Comparison of ENCODE assay signal across 9 cellular contexts in the genomic region with DNA sequence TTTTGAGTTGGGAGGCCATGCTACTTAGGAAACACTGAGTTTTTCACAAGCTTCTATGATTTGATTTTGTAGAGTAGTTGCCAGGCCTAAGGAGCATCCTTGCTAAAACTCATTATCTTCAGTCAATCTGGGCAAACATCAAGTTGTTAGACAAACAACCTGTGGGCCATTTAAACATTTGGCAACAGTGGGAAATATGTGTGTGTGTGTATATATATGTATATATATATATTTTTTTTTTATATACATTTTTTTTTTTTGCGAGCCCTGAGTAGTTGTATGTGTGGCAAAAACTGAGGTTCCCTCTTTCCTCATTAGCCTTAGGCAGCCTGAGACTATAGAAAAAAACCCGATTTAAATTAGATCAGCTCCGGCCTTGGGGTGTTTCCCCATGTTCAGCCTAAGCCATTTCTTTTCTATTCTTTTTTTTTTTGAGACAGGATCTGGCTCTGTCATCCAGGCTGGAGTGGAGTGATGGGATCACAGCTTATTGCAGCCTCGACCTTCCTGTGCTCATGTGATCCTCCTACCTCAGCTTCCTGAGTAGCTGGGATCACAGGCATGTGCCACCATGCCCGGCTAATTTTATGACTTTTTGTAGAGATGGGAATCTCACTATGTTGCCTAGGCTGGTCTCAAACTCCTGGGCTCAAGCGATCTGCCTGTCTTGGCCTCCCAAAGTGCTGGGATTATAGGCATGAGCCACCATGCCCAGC. TPM values are rescaled to one million over a fixed set of nuclear protein-coding genes. Genes with fewer than 3 reads are reported as not detected.
A peak's percentile ranks its signal among the peaks of the same experiment; 100 is the strongest.
DNase-seq lines count a peak whose midpoint lies in the region; ATAC-seq and TF ChIP-seq lines count a peak whose summit lies in the region.
"Had no signal": no experiment of that assay in that cellular context is flagged by ENCODE, and none has a peak within 500 bp of the region (broad histone marks: within the 10 kb centered on the region; RNA-seq: fewer than 3 reads in every experiment).

No MANE protein-coding gene starts in this region.

- peak overlapping the region; percentile 90 for H3K27ac Mint-ChIP-seq in activated CD4-positive, alpha-beta T cell treated with anti-CD3 and anti-CD28 coated beads, Interleukin-2, amount 10 ng/mL, durations not matched to agents 24 days and 14 days
- 0 out of 2 replicates have a peak overlapping the region, but pooled peaks have one; percentile 23 for H3K27ac Mint-ChIP-seq in WTC11

- intact Hi-C loops in activated CD4-positive, alpha-beta T cell treated with anti-CD3 and anti-CD28 coated beads, Interleukin-2, amount 10 ng/mL, durations not matched to agents 24 days and 14 days (cut with micrococcal nuclease): loop anchor here (1.0 to 5.0 kb wide), 6 partner anchors 10 to 307 kb away; partner anchors contain the start of genes HTD2, PDHB and RPP14
- intact Hi-C loops in right cardiac atrium (cut with DNase I) (loop anchor here in 3 of 4 donors (5.0 to 10.0 kb wide), 3 partner anchors 87 to 207 kb away; partner anchors contain the start of gene KCTD6 (in 1 of the 3)), spleen (cut with DNase I; ENCODE audit: low total_unique reads) (loop anchor here (5.0 to 10.0 kb wide), 2 partner anchors 87 to 210 kb away; partner anchors contain the start of gene ACOX2)

- H3K9me3 Mint-ChIP-seq in activated CD4-positive, alpha-beta T cell treated with anti-CD3 and anti-CD28 coated beads, Interleukin-2, amount 10 ng/mL, durations not matched to agents 24 days and 14 days: no peaks in the 10 kb centered on the region
- H3K9me3 Mint-ChIP-seq in WTC11: no peaks in the 10 kb centered on the region

- POLR2A ChIA-PET in WTC11 (lab: Charles Lee): no interaction called here

- no peak for TF ChIP-seq POLR2A in spleen (IDR thresholded peaks at IDR 0.05)

- peaks cover 12% of the 10 kb centered on the region for H3K36me3 Mint-ChIP-seq in activated CD4-positive, alpha-beta T cell treated with anti-CD3 and anti-CD28 coated beads, Interleukin-2, amount 10 ng/mL, durations not matched to agents 24 days and 14 days (ENCODE audit: low read depth)
- H3K36me3 Mint-ChIP-seq in WTC11: no peaks in the 10 kb centered on the region

- H3K4me1 Mint-ChIP-seq in activated CD4-positive, alpha-beta T cell treated with anti-CD3 and anti-CD28 coated beads, Interleukin-2, amount 10 ng/mL, durations not matched to agents 24 days and 14 days: peaks cover 28% of the 10 kb centered on the region
- peaks cover 33% of the 10 kb centered on the region for H3K4me1 Mint-ChIP-seq in WTC11

- CTCF ChIA-PET in WTC11 (lab: Charles Lee): interaction anchor here (1.0 to 3.1 kb wide), 5 partner anchors 19 to 207 kb away, joined by 3 to 17 read pairs (median 4); partner anchors contain the start of genes HTD2 and RPP14

- no peaks in the 10 kb centered on the region for H3K27me3 Mint-ChIP-seq in activated CD4-positive, alpha-beta T cell treated with anti-CD3 and anti-CD28 coated beads, Interleukin-2, amount 10 ng/mL, durations not matched to agents 24 days and 14 days
- H3K27me3 Mint-ChIP-seq in WTC11 (ENCODE audit: low read depth): no peaks in the 10 kb centered on the region

- H3K4me3 ChIP-seq in right cardiac atrium (ENCODE audit: low read length) (no peak overlapping the region), spleen (no peak overlapping the region)
- H3K4me3 ChIP-seq: left lung had no signal

- H3K4me1 ChIP-seq in right cardiac atrium (ENCODE audit: control insufficient read depth, insufficient read depth, low read length): no peaks in the 10 kb centered on the region
- peaks cover 20 to 62% (median 40%) of the 10 kb centered on the region in 6 donors for H3K4me1 ChIP-seq in spleen

- no peak for DNase-seq in activated CD4-positive, alpha-beta T cell treated with anti-CD3 and anti-CD28 coated beads, Interleukin-2, amount 10 ng/mL, durations not matched to agents 24 days and 14 days
- DNase-seq in activated CD4-positive, alpha-beta T cell treated with anti-CD3 and anti-CD28 coated beads, Interleukin-2, amount 50 U/mL, for 48 hours: no peak
- DNase-seq in WTC11 (ENCODE audit: low spot score): no peak
- DNase-seq in right cardiac atrium: no peak
- DNase-seq in spleen: no peak
- DNase-seq in iPS-NIHi7 (ENCODE audit: extremely low spot score): no peak
- DNase-seq in middle frontal gyrus (ENCODE audit: extremely low spot score, low spot score): no peak
- DNase-seq in NCI-H1048 (lab: John Stamatoyannopoulos, UW): no peak
- DNase-seq: left lung had no signal

- no peak for ATAC-seq in WTC11
- peak in 1 of 2 donors; percentile 17 for ATAC-seq in right cardiac atrium
- ATAC-seq: left lung had no signal

- TF ChIP-seq CTCF in WTC11 (IDR thresholded peaks at IDR 0.05) (no peak), spleen (IDR thresholded peaks at IDR 0.05 in 8 of 11, conservative IDR thresholded peaks at IDR 0.05 in 3 of 11) (no peak)

- 77% methylated on average over 6 of the region's 6 CpGs for WGBS in right cardiac atrium
- WGBS in spleen, 5 donors: 61 to 68% (median 65%) methylated on average over 5 to 6 of the region's 6 CpGs

- H3K36me3 ChIP-seq in spleen: peaks cover 0 to 2% (median under 1%) of the 10 kb centered on the region in 6 donors
- H3K36me3 ChIP-seq: left lung had no signal

- H3K9me3 ChIP-seq in right cardiac atrium (ENCODE audit: control insufficient read depth, low read length) (no peaks in the 10 kb centered on the region), spleen (no peaks in the 10 kb centered on the region)
- H3K9me3 ChIP-seq: left lung had no signal

- H3K27me3 ChIP-seq in right cardiac atrium (ENCODE audit: control insufficient read depth, insufficient read depth): no peaks in the 10 kb centered on the region
- H3K27me3 ChIP-seq in spleen (replicated peaks in 1 of 7): no peaks in the 10 kb centered on the region
- H3K27me3 ChIP-seq: left lung had no signal

- H3K4me3 Mint-ChIP-seq in activated CD4-positive, alpha-beta T cell treated with anti-CD3 and anti-CD28 coated beads, Interleukin-2, amount 10 ng/mL, durations not matched to agents 24 days and 14 days: peak overlapping the region; percentile 67
- H3K4me3 Mint-ChIP-seq in WTC11: no peak overlapping the region

- H3K27ac ChIP-seq in right cardiac atrium (ENCODE audit: low read length): peak overlapping the region; percentile 42
- H3K27ac ChIP-seq in spleen: peak overlapping the region; percentile 21 to 79 (median 70)

TF ChIP-seq in WTC11, 78 proteins besides CTCF, POLR2A, EP300 and RAD21 (continues in another document):
- TF ChIP-seq ZNF121 (CRISPR knock-in tag; IDR thresholded peaks at IDR 0.05) (no peak), E2F4 (CRISPR knock-in tag; IDR thresholded peaks at IDR 0.05; ENCODE audit: borderline replicate concordance, low read depth) (no peak), MXD4 (CRISPR knock-in tag; IDR thresholded peaks at IDR 0.05; ENCODE audit: borderline replicate concordance) (no peak), ZNF671 (CRISPR knock-in tag; IDR thresholded peaks at IDR 0.05) (no peak), ZNF317 (CRISPR knock-in tag; IDR thresholded peaks at IDR 0.05; ENCODE audit: borderline replicate concordance, low read depth) (no peak)
- TF ChIP-seq, protein P1, sequence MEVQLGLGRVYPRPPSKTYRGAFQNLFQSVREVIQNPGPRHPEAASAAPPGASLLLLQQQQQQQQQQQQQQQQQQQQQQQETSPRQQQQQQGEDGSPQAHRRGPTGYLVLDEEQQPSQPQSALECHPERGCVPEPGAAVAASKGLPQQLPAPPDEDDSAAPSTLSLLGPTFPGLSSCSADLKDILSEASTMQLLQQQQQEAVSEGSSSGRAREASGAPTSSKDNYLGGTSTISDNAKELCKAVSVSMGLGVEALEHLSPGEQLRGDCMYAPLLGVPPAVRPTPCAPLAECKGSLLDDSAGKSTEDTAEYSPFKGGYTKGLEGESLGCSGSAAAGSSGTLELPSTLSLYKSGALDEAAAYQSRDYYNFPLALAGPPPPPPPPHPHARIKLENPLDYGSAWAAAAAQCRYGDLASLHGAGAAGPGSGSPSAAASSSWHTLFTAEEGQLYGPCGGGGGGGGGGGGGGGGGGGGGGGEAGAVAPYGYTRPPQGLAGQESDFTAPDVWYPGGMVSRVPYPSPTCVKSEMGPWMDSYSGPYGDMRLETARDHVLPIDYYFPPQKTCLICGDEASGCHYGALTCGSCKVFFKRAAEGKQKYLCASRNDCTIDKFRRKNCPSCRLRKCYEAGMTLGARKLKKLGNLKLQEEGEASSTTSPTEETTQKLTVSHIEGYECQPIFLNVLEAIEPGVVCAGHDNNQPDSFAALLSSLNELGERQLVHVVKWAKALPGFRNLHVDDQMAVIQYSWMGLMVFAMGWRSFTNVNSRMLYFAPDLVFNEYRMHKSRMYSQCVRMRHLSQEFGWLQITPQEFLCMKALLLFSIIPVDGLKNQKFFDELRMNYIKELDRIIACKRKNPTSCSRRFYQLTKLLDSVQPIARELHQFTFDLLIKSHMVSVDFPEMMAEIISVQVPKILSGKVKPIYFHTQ (CRISPR knock-in tag; IDR thresholded peaks at IDR 0.05): no peak

RNA-seq across cellular contexts. Expression of gene PXK, which starts 7.9 kb away (rescaled TPM):
- total RNA-seq in activated CD4-positive, alpha-beta T cell treated with anti-CD3 and anti-CD28 coated beads, Interleukin-2, amount 10 ng/mL, durations not matched to agents 24 days and 14 days: 41.1 and 45.7 TPM in 2 replicates
- total RNA-seq in WTC11 (2021) (6.6 to 9.4 TPM (median 6.9 TPM) in 3 replicates), right cardiac atrium (10 to 100 TPM; 11.4 to 17.3 (median 13.7) TPM), spleen (10 to 100 TPM; 39.4 to 80.9 (median 56.5) TPM)
- polyA plus RNA-seq in right cardiac atrium (7.7 TPM), spleen (10 to 100 TPM; 19.3 to 25.3 (median 19.9) TPM)

RNA-seq across cellular contexts. Expression of gene HTD2, which starts 18.5 kb away (rescaled TPM):
- total RNA-seq in activated CD4-positive, alpha-beta T cell treated with anti-CD3 and anti-CD28 coated beads, Interleukin-2, amount 10 ng/mL, durations not matched to agents 24 days and 14 days: 9.7 and 11.5 TPM in 2 replicates
- total RNA-seq in WTC11 (2021) (9.9 to 14.5 TPM (median 11.4 TPM) in 3 replicates), right cardiac atrium (10 to 100 TPM; 10.1 to 16.9 (median 12.2) TPM), spleen (10 to 100 TPM in 3 of 7 donors, 1 to 10 TPM in 4; 6.4 to 20.0 (median 8.7) TPM)
- polyA plus RNA-seq in right cardiac atrium (15.5 TPM), spleen (1 to 10 TPM; 2.3 to 5.6 (median 3.6) TPM)

RNA-seq across cellular contexts. Expression of gene RPP14, which starts 18.8 kb away (rescaled TPM):
- 22.7 and 25.2 TPM in 2 replicates for total RNA-seq in activated CD4-positive, alpha-beta T cell treated with anti-CD3 and anti-CD28 coated beads, Interleukin-2, amount 10 ng/mL, durations not matched to agents 24 days and 14 days
- total RNA-seq in WTC11 (2021) (16.7 to 17.9 TPM (median 17.0 TPM) in 3 replicates), right cardiac atrium (10 to 100 TPM; 15.7 to 24.9 (median 18.3) TPM), spleen (10 to 100 TPM; 13.3 to 21.3 (median 16.1) TPM)
- polyA plus RNA-seq in right cardiac atrium (26.0 TPM), spleen (10 to 100 TPM in 1 of 3 donors, 1 to 10 TPM in 2; 6.2 to 12.2 (median 7.1) TPM)
